In the genomic region with DNA sequence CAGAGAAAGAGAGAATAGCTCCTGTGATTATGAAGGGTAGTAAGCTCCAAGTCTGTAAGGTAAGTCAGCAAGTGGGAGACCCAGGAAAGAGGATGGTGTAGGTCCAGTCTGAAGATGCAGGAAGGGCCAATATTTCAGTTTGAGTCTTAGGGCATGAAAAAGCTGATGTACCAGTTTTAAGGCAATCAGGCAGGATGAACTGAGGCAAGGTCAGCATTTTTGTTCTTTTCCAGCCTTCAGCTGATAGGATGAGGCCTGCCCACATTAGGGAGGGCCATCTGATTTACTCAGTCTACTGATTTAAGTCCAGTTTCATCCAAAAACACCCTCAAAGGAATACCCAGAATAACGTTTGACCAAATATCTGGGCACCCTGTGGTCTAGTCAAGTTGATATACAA, we compare ENCODE assay signal across 11 cellular contexts.
"Had no signal": no experiment of that assay in that cellular context is flagged by ENCODE, and none has a peak within 500 bp of the region (broad histone marks: within the 10 kb centered on the region; RNA-seq: fewer than 3 reads in every experiment).

No MANE protein-coding gene starts in this region.

- H3K36me3 ChIP-seq: HAP-1 had no signal

- H3K27ac ChIP-seq: GM23248 had no signal

- ATAC-seq: GM23338, HCT116 had no signal

- FAIRE-seq: H1, H54 had no signal

- H3K9ac ChIP-seq: GM23248 had no signal

- H3K4me1 ChIP-seq: HAP-1 had no signal

- H3K4me3 ChIP-seq: GM23248, GM23338, HAP-1 had no signal

- DNase-seq: GM23248, GOT3, H7, H9, HCEC 1CT, HFFc6 had no signal

- H3K9me3 ChIP-seq: HAP-1 had no signal

- H2AFZ ChIP-seq: GM23248, GM23338 had no signal

- H3K4me2 ChIP-seq: GM23338 had no signal
